8 cellular contexts compared by ENCODE assay signal in genomic region chr13:24923305-24923640, GRCh38.
DNase-seq lines count a peak whose midpoint lies in the region; ATAC-seq and TF ChIP-seq lines count a peak whose summit lies in the region.

No MANE protein-coding gene starts in this region.

- H3K27me3 Mint-ChIP-seq in activated CD4-positive, alpha-beta T cell treated with anti-CD3 and anti-CD28 coated beads, Interleukin-2, amount 10 ng/mL, durations not matched to agents 7 days and 5 days, result peaks cover 2% of the 10 kb centered on the region
- peaks cover 13% of the 10 kb centered on the region for H3K27me3 Mint-ChIP-seq in GM23338 (ENCODE audit: insufficient read depth, low read depth, poor library complexity)

- H3K9me3 Mint-ChIP-seq in activated CD4-positive, alpha-beta T cell treated with anti-CD3 and anti-CD28 coated beads, Interleukin-2, amount 10 ng/mL, durations not matched to agents 7 days and 5 days, result no peaks in the 10 kb centered on the region
- no peaks in the 10 kb centered on the region; the same call in 2 of the 3 replicates for H3K9me3 Mint-ChIP-seq in GM23338

- H3K4me3 ChIP-seq in GM23338 (peak overlapping the region; percentile 90), iPS DF 6.9 (ENCODE audit: low read length) (peak overlapping the region; percentile 87; the same call in 1 of the 2 replicates), skeletal muscle satellite cell (ENCODE audit: low read length) (peak overlapping the region; percentile 91)

- H3K27ac ChIP-seq in GM23338 (ENCODE audit: low read depth), result peak overlapping the region; percentile 90
- no peak overlapping the region for H3K27ac ChIP-seq in iPS DF 6.9 (ENCODE audit: low read length)

- H3K79me2 ChIP-seq in GM23338 (replicated peaks; ENCODE audit: insufficient read depth), result peaks cover 42% of the 10 kb centered on the region

- WGBS in iPS DF 6.9 (ENCODE audit: insufficient coverage, insufficient read length), result no CpG with 5 or more reads among the region's 8 CpGs

- peak overlapping the region; percentile 66 for H3K4me2 ChIP-seq in GM23338
- H3K4me2 ChIP-seq in skeletal muscle satellite cell (ENCODE audit: low read length), result peak overlapping the region; percentile 85

- ATAC-seq in GM23338, result no peak

- POLR2A ChIA-PET in activated CD4-positive, alpha-beta T cell treated with anti-CD3 and anti-CD28 coated beads, Interleukin-2, amount 10 ng/mL, durations not matched to agents 7 days and 5 days (lab: Charles Lee), result no interaction called here

- H3K9me2 ChIP-seq in GM23338 (ENCODE audit: insufficient read depth), result no peaks in the 10 kb centered on the region

- CTCF ChIA-PET in activated CD4-positive, alpha-beta T cell treated with anti-CD3 and anti-CD28 coated beads, Interleukin-2, amount 10 ng/mL, durations not matched to agents 7 days and 5 days (lab: Charles Lee), result no interaction called here

- H3K27ac Mint-ChIP-seq in activated CD4-positive, alpha-beta T cell treated with anti-CD3 and anti-CD28 coated beads, Interleukin-2, amount 10 ng/mL, durations not matched to agents 7 days and 5 days, result peak overlapping the region; percentile 97
- H3K27ac Mint-ChIP-seq in GM23338, result peak overlapping the region; percentile 98

- no peaks in the 10 kb centered on the region for H3K36me3 Mint-ChIP-seq in activated CD4-positive, alpha-beta T cell treated with anti-CD3 and anti-CD28 coated beads, Interleukin-2, amount 10 ng/mL, durations not matched to agents 7 days and 5 days (ENCODE audit: low read depth)
- no peaks in the 10 kb centered on the region for H3K36me3 Mint-ChIP-seq in GM23338 (ENCODE audit: low read depth)

- peak; percentile 36 for DNase-seq in activated CD4-positive, alpha-beta T cell treated with anti-CD3 and anti-CD28 coated beads, Interleukin-2, amount 10 ng/mL, durations not matched to agents 7 days and 5 days
- DNase-seq in activated CD4-positive, alpha-beta T cell treated with anti-CD3 and anti-CD28 coated beads, Interleukin-2, amount 50 U/mL, for 48 hours, result no peak
- no peak for DNase-seq in GM23338 (ENCODE audit: low spot score)
- peak; percentile 67 for DNase-seq in LHCN-M2 (ENCODE audit: low read depth)
- DNase-seq in amniotic stem cell (lab: John Stamatoyannopoulos, UW), result peak; percentile 32
- no peak for DNase-seq in iPS DF 6.9 (ENCODE audit: low read depth, low spot score)
- no peak for DNase-seq in stimulated activated CD4-positive, alpha-beta T cell treated with anti-CD3 and anti-CD28 coated beads, Interleukin-2, amount 100 ng/mL, for 24 hours

- H3F3A ChIP-seq in GM23338 (replicated peaks; ENCODE audit: low read depth), result no peaks in the 10 kb centered on the region

- peaks cover 28% of the 10 kb centered on the region for H3K4me1 Mint-ChIP-seq in activated CD4-positive, alpha-beta T cell treated with anti-CD3 and anti-CD28 coated beads, Interleukin-2, amount 10 ng/mL, durations not matched to agents 7 days and 5 days
- H3K4me1 Mint-ChIP-seq in GM23338, result peaks cover 22% of the 10 kb centered on the region

- H2AFZ ChIP-seq in GM23338, result peak overlapping the region; percentile 14; the same call in 1 of the 2 replicates

- H3K4me3 Mint-ChIP-seq in activated CD4-positive, alpha-beta T cell treated with anti-CD3 and anti-CD28 coated beads, Interleukin-2, amount 10 ng/mL, durations not matched to agents 7 days and 5 days, result peak overlapping the region; percentile 97
- peak overlapping the region; percentile 98 for H3K4me3 Mint-ChIP-seq in GM23338

- no peak for TF ChIP-seq CTCF in GM23338 (conservative IDR thresholded peaks at IDR 0.05; ENCODE audit: low read depth in 2 of 2)

- H3K4me1 ChIP-seq in GM23338 (ENCODE audit: insufficient read depth), result peaks cover 10% of the 10 kb centered on the region
- H3K4me1 ChIP-seq in iPS DF 6.9 (ENCODE audit: control insufficient read depth, insufficient read depth, low read length), result no peaks in the 10 kb centered on the region
- H3K4me1 ChIP-seq in skeletal muscle satellite cell (ENCODE audit: control insufficient read depth, insufficient read depth, low read length), result peaks cover 10% of the 10 kb centered on the region

- H3K36me3 ChIP-seq in GM23338 (ENCODE audit: insufficient read depth) (no peaks in the 10 kb centered on the region), iPS DF 6.9 (ENCODE audit: control insufficient read depth, insufficient read depth, low read length) (no peaks in the 10 kb centered on the region), skeletal muscle satellite cell (ENCODE audit: insufficient read depth, low read length) (no peaks in the 10 kb centered on the region)

- no peaks in the 10 kb centered on the region for H4K20me1 ChIP-seq in GM23338 (replicated peaks; ENCODE audit: insufficient read depth)

- H3K9me3 ChIP-seq in iPS DF 6.9 (ENCODE audit: control insufficient read depth, insufficient read depth, low read length), result no peaks in the 10 kb centered on the region
- no peaks in the 10 kb centered on the region for H3K9me3 ChIP-seq in skeletal muscle satellite cell (replicated peaks; ENCODE audit: low read length)

- peak overlapping the region; percentile 96 for H3K9ac ChIP-seq in skeletal muscle satellite cell (ENCODE audit: low read depth, low read length)

- H3K27me3 ChIP-seq in GM23338 (ENCODE audit: insufficient read depth) (no peaks in the 10 kb centered on the region), iPS DF 6.9 (ENCODE audit: control insufficient read depth, insufficient read depth, low read length) (no peaks in the 10 kb centered on the region), skeletal muscle satellite cell (ENCODE audit: control insufficient read depth, insufficient read depth, low read length) (peaks cover 7% of the 10 kb centered on the region)

TF ChIP-seq in GM23338, 12 proteins besides CTCF, POLR2A, EP300 and RAD21 (continues in another document):
- TF ChIP-seq ETS1 (IDR thresholded peaks at IDR 0.05), result no peak
- TF ChIP-seq STAT1 (IDR thresholded peaks at IDR 0.05; ENCODE audit: unreplicated experiment), result no peak
- TF ChIP-seq CREB1 (CRISPR knock-in tag; IDR thresholded peaks at IDR 0.05; ENCODE audit: low read depth), result no peak
- no peak for TF ChIP-seq NANOG (IDR thresholded peaks at IDR 0.05; ENCODE audit: borderline replicate concordance)
- no peak for TF ChIP-seq ZNF114 (CRISPR knock-in tag; IDR thresholded peaks at IDR 0.05)

Comparison
In these comparisons a context has a peak if more than half of its experiments do, and no peak if none do; other contexts are left out.
1. DNase-seq: peak in activated CD4-positive, alpha-beta T cell treated with anti-CD3 and anti-CD28 coated beads, Interleukin-2, amount 10 ng/mL, durations not matched to agents 7 days and 5 days (single experiment), LHCN-M2 (single experiment) and amniotic stem cell (single experiment); none in activated CD4-positive, alpha-beta T cell treated with anti-CD3 and anti-CD28 coated beads, Interleukin-2, amount 50 U/mL, for 48 hours (0 of 2), GM23338 (single experiment), iPS DF 6.9 (single experiment) and stimulated activated CD4-positive, alpha-beta T cell treated with anti-CD3 and anti-CD28 coated beads, Interleukin-2, amount 100 ng/mL, for 24 hours (0 of 2).
2. Peak in every context shown above with its lines, with median percentiles within 50 percentile points of each other: H3K4me3 ChIP-seq.